ENCODE assay signal across 28 cellular contexts in the genomic region with DNA sequence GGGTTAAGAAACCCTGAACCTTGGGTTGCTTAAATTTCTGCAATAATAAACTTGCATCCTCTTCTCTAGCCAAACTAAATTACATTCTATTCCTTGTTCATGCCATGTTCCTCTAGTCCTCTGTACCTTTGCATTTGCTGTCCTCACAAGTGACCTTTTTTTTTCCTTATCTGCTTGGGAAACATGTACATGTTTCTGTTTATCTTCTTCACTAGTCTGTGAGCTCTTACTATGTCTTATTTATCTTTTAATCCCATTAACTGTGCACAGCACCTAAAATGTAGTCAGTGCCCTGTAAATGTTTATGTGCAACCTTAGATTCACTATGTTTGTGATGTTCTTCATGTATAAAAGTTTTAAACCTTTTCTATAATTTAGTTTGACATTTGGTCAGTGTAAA.
"Had no signal": no experiment of that assay in that cellular context is flagged by ENCODE, and none has a peak within 500 bp of the region (broad histone marks: within the 10 kb centered on the region; RNA-seq: fewer than 3 reads in every experiment).

No MANE protein-coding gene starts in this region.

- DNase-seq: activated B cell treated with CpG ODN at 0.5 μM for 24 hours; activated CD4-positive, alpha-beta T cell treated with anti-CD3 and anti-CD28 coated beads for 48 hours; activated CD4-positive, alpha-beta T cell treated with anti-CD3 and anti-CD28 coated beads, Interleukin-2, amount 50 U/mL, for 1 hour; activated CD4-positive, alpha-beta T cell treated with anti-CD3 and anti-CD28 coated beads, Interleukin-2, amount 50 U/mL, for 48 hours; activated CD8-positive, alpha-beta memory T cell treated with anti-CD3 and anti-CD28 coated beads for 24 hours; activated CD8-positive, alpha-beta T cell treated with anti-CD3 and anti-CD28 coated beads for 36 hours; activated effector memory CD4-positive, alpha-beta T cell treated with Interleukin-2 at 50 U/mL for 16 hours; activated gamma-delta T cell treated with Interleukin-2 at 50 U/mL for 16 hours; activated naive CD4-positive, alpha-beta T cell treated with Interleukin-2 at 50 U/mL for 16 hours; activated naive CD8-positive, alpha-beta T cell treated with anti-CD3 and anti-CD28 coated beads for 36 hours; activated naive CD8-positive, alpha-beta T cell treated with anti-CD3 and anti-CD28 coated beads, Interleukin-2, amount 50 U/mL, for 24 hours; activated T-cell treated with anti-CD3 and anti-CD28 coated beads, Interleukin-2, amount 50 U/mL, for 4 hours; adrenal gland; dorsolateral prefrontal cortex; effector memory CD4-positive, alpha-beta T cell; endodermal cell; foreskin keratinocyte; gastrocnemius medialis; glutamatergic neuron; heart left ventricle; T-helper 1 cell; T-helper 17 cell; T1000; WERI-Rb-1 had no signal

- H3K4me3 ChIP-seq: adrenal gland, ascending aorta, breast epithelium, coronary artery, dorsolateral prefrontal cortex, esophagus muscularis mucosa, gastrocnemius medialis, heart left ventricle had no signal
